Comparison of ENCODE assay signal across 13 cellular contexts in genomic region chr6:6891074-6891754, GRCh38.
DNase-seq lines count a peak whose midpoint lies in the region; ATAC-seq lines count a peak whose summit lies in the region.
"Had no signal": no experiment of that assay in that cellular context is flagged by ENCODE, and none has a peak within 500 bp of the region (broad histone marks: within the 10 kb centered on the region; RNA-seq: fewer than 3 reads in every experiment).

No MANE protein-coding gene starts in this region.

- DNase-seq in DMS153 (lab: John Stamatoyannopoulos, UW): peak; percentile 70
- no peak for DNase-seq in DMS153 treated with DMSO at 0.1 percent for 48 hours (lab: John Stamatoyannopoulos, UW; ENCODE audit: unreplicated experiment)
- peak; percentile 38 for DNase-seq in NCI-H2196 treated with DMSO at 0.1 percent for 48 hours (lab: John Stamatoyannopoulos, UW; ENCODE audit: unreplicated experiment)
- no peak for DNase-seq in NCI-H1048 (lab: John Stamatoyannopoulos, UW)
- DNase-seq in midbrain (lab: John Stamatoyannopoulos, UW): no peak
- DNase-seq: activated CD4-positive, CD25-positive, alpha-beta regulatory T cell; activated T-cell treated with anti-CD3 and anti-CD28 coated beads, Interleukin-2, amount 50 U/mL, for 4 hours; tibial artery had no signal

- H3K36me3 ChIP-seq in esophagus (ENCODE audit: control insufficient read depth in 2 of 2, insufficient read depth in 2 of 2, low read length in 1 of 2) (no peaks in the 10 kb centered on the region), skeletal muscle tissue (ENCODE audit: control insufficient read depth in 3 of 3, insufficient read depth in 3 of 3, low read length in 3 of 3) (no peaks in the 10 kb centered on the region)
- H3K36me3 ChIP-seq: tibial artery had no signal

- peaks cover 3 to 10% of the 10 kb centered on the region in 2 donors for H3K4me1 ChIP-seq in esophagus (ENCODE audit: control insufficient read depth in 2 of 2, insufficient read depth in 2 of 2, low read length in 1 of 2)
- peaks cover 35 to 53% (median 44%) of the 10 kb centered on the region in 3 donors for H3K4me1 ChIP-seq in skeletal muscle tissue (ENCODE audit: control insufficient read depth in 3 of 3, insufficient read depth in 3 of 3, low read length in 3 of 3)
- H3K4me1 ChIP-seq: tibial artery had no signal

- no peaks in the 10 kb centered on the region for H3K27me3 ChIP-seq in esophagus (ENCODE audit: control insufficient read depth in 1 of 2, insufficient read depth in 2 of 2, low read length in 2 of 2)
- no peaks in the 10 kb centered on the region for H3K27me3 ChIP-seq in skeletal muscle tissue (ENCODE audit: control insufficient read depth in 3 of 3, insufficient read depth in 3 of 3, low read length in 3 of 3)
- H3K27me3 ChIP-seq: tibial artery had no signal

- H3K9ac ChIP-seq in skeletal muscle tissue (ENCODE audit: low read depth in 1 of 3, low read length in 3 of 3): peak overlapping the region in 2 of 3 donors; percentile 21 to 70

- H3K9me3 ChIP-seq in esophagus (ENCODE audit: control insufficient read depth in 2 of 2, insufficient read depth in 1 of 2, low read depth in 1 of 2, low read length in 1 of 2) (no peaks in the 10 kb centered on the region), skeletal muscle tissue (ENCODE audit: control insufficient read depth in 3 of 3, low read length in 3 of 3) (no peaks in the 10 kb centered on the region)
- H3K9me3 ChIP-seq: tibial artery had no signal

- no peak for ATAC-seq in GM18519 (IDR thresholded peaks at IDR 0.05; ENCODE audit: low FRiP score, unreplicated experiment)
- ATAC-seq: activated T-cell treated with anti-CD3 and anti-CD28 coated beads, Interleukin-2, amount 50 U/mL, for 4 hours had no signal

- H3K4me3 ChIP-seq in esophagus (ENCODE audit: low read depth in 1 of 2, low read length in 2 of 2) (no peak overlapping the region), skeletal muscle tissue (ENCODE audit: low read length in 3 of 3) (peak overlapping the region in 1 of 3 donors; percentile 41)
- H3K4me3 ChIP-seq: SK-N-MC, tibial artery had no signal

- 61 to 74% methylated on average over 9 of the region's 9 CpGs for WGBS in esophagus, 2 donors

- H3K27ac ChIP-seq in esophagus (ENCODE audit: low read depth in 2 of 2, low read length in 1 of 2) (peak overlapping the region; percentile 60 to 94), skeletal muscle tissue (ENCODE audit: low read depth, low read length) (peak overlapping the region; percentile 94)
- H3K27ac ChIP-seq: 22Rv1, SK-N-MC, tibial artery had no signal

Comparison
In these comparisons a context has a peak if more than half of its experiments do, and no peak if none do; other contexts are left out.
1. DNase-seq: peak in DMS153 (single experiment) and NCI-H2196 treated with DMSO at 0.1 percent for 48 hours (single experiment); none in DMS153 treated with DMSO at 0.1 percent for 48 hours (single experiment), NCI-H1048 (single experiment) and midbrain (single experiment).